29 cellular contexts compared by ENCODE assay signal in genomic region chr6:101016163-101016562, GRCh38.
"Had no signal": no experiment of that assay in that cellular context is flagged by ENCODE, and none has a peak within 500 bp of the region (broad histone marks: within the 10 kb centered on the region; RNA-seq: fewer than 3 reads in every experiment).

No MANE protein-coding gene starts in this region.

- H3K4me3 Mint-ChIP-seq: mesothelial cell of epicardium; natural killer cell; nephron progenitor cell; neural progenitor cell; stimulated activated effector memory CD8-positive, alpha-beta T cell treated with anti-CD3 and anti-CD28 coated beads, Interleukin-12 subunit alpha, Interleukin-12 subunit beta, amount 100 ng/mL, for 72 hours; stimulated activated naive CD8-positive, alpha-beta T cell treated with anti-CD3 and anti-CD28 coated beads, Interleukin-15, Interleukin-2, amounts not matched to agents 100 ng/mL and 50 ng/mL, for 24 hours; type B pancreatic cell had no signal

- H3K4me2 ChIP-seq: neural progenitor cell had no signal

- FAIRE-seq: keratinocyte, small intestine had no signal

- ATAC-seq: left cardiac atrium; natural killer cell; right cardiac atrium; stimulated activated effector memory CD8-positive, alpha-beta T cell treated with anti-CD3 and anti-CD28 coated beads, Interleukin-12 subunit alpha, Interleukin-12 subunit beta, amount 100 ng/mL, for 72 hours had no signal

- H3K4me1 ChIP-seq: left ventricle myocardium inferior, neural progenitor cell, prostate gland, sigmoid colon, suprapubic skin, tibial artery, uterus had no signal

- H3K27ac Mint-ChIP-seq: mesothelial cell of epicardium; naive B cell; natural killer cell; nephron progenitor cell; neural progenitor cell; stimulated activated effector memory CD8-positive, alpha-beta T cell treated with anti-CD3 and anti-CD28 coated beads, Interleukin-12 subunit alpha, Interleukin-12 subunit beta, amount 100 ng/mL, for 72 hours; stimulated activated naive CD8-positive, alpha-beta T cell treated with anti-CD3 and anti-CD28 coated beads, Interleukin-15, Interleukin-2, amounts not matched to agents 100 ng/mL and 50 ng/mL, for 24 hours; type B pancreatic cell had no signal

- H3K9me3 ChIP-seq: left ventricle myocardium inferior, neutrophil, ovary, prostate gland, sigmoid colon, spleen, suprapubic skin, thoracic aorta, tibial artery, uterus had no signal

- H3K27me3 ChIP-seq: neural progenitor cell, neutrophil, ovary, sigmoid colon, spleen, suprapubic skin, tibial artery, uterus had no signal

- H3K27ac ChIP-seq: left ventricle myocardium inferior, neural progenitor cell, neutrophil, ovary, prostate gland, sigmoid colon, spleen, suprapubic skin, thoracic aorta, tibial artery, uterus had no signal

- H3K4me1 Mint-ChIP-seq: mesothelial cell of epicardium, natural killer cell, nephron progenitor cell, neural progenitor cell had no signal

- H3K36me3 Mint-ChIP-seq: mesothelial cell of epicardium; naive B cell; natural killer cell; neural progenitor cell; stimulated activated effector memory CD8-positive, alpha-beta T cell treated with anti-CD3 and anti-CD28 coated beads, Interleukin-12 subunit alpha, Interleukin-12 subunit beta, amount 100 ng/mL, for 72 hours; type B pancreatic cell had no signal

- H3K9me3 Mint-ChIP-seq: mesothelial cell of epicardium; naive B cell; nephron progenitor cell; neural progenitor cell; stimulated activated effector memory CD8-positive, alpha-beta T cell treated with anti-CD3 and anti-CD28 coated beads, Interleukin-12 subunit alpha, Interleukin-12 subunit beta, amount 100 ng/mL, for 72 hours; stimulated activated naive CD8-positive, alpha-beta T cell treated with anti-CD3 and anti-CD28 coated beads, Interleukin-15, Interleukin-2, amounts not matched to agents 100 ng/mL and 50 ng/mL, for 24 hours; type B pancreatic cell had no signal

- DNase-seq: hippocampal formation; kidney glomerular epithelial cell; left cardiac atrium; left ventricle myocardium inferior; mesendoderm; naive B cell; natural killer cell; nephron progenitor cell; ovary; retina; right cardiac atrium; sigmoid colon; spleen; stimulated activated CD4-positive, alpha-beta T cell treated with anti-CD3 and anti-CD28 coated beads, Interleukin-4, amount 100 ng/mL, for 24 hours; stimulated activated naive CD4-positive, alpha-beta T cell; tibial artery; uterus had no signal

- H2AFZ ChIP-seq: neural progenitor cell had no signal

- H3K27me3 Mint-ChIP-seq: stimulated activated naive CD8-positive, alpha-beta T cell treated with anti-CD3 and anti-CD28 coated beads, Interleukin-15, Interleukin-2, amounts not matched to agents 100 ng/mL and 50 ng/mL, for 24 hours had no signal

- H3K36me3 ChIP-seq: left ventricle myocardium inferior, neural progenitor cell, neutrophil, ovary, prostate gland, sigmoid colon, spleen, suprapubic skin, thoracic aorta, tibial artery, uterus had no signal

- H3K9ac ChIP-seq: neural progenitor cell had no signal

- H3K4me3 ChIP-seq: left ventricle myocardium inferior, lung, neural progenitor cell, ovary, prostate gland, sigmoid colon, spleen, suprapubic skin, thoracic aorta, tibial artery, uterus had no signal
